In genomic region chr1:160161965-160162705, GRCh38 we compare ENCODE assay signal across 10 cellular contexts. TPM values are rescaled to one million over a fixed set of nuclear protein-coding genes. Genes with fewer than 3 reads are reported as not detected.
DNase-seq lines count a peak whose midpoint lies in the region; TF ChIP-seq lines count a peak whose summit lies in the region.
"Had no signal": no experiment of that assay in that cellular context is flagged by ENCODE, and none has a peak within 500 bp of the region (broad histone marks: within the 10 kb centered on the region; RNA-seq: fewer than 3 reads in every experiment).

No MANE protein-coding gene starts in this region.

- H3K9me3 Mint-ChIP-seq in nephron: no peaks in the 10 kb centered on the region
- H3K9me3 Mint-ChIP-seq in T-helper 2 cell treated with Interferon-gamma antibody and Interleukin-4, amounts not matched to agents 5 μg/mL and 100 μg/mL, for 36 hours: no peaks in the 10 kb centered on the region
- H3K9me3 Mint-ChIP-seq: stimulated activated naive CD8-positive, alpha-beta T cell treated with anti-CD3 and anti-CD28 coated beads, Interleukin-15, Interleukin-2, amounts not matched to agents 100 ng/mL and 50 ng/mL, for 24 hours had no signal

- H3K27me3 Mint-ChIP-seq in nephron (ENCODE audit: low read depth): peaks cover 11% of the 10 kb centered on the region
- peaks cover 20% of the 10 kb centered on the region for H3K27me3 Mint-ChIP-seq in T-helper 2 cell treated with Interferon-gamma antibody and Interleukin-4, amounts not matched to agents 5 μg/mL and 100 μg/mL, for 36 hours (ENCODE audit: low read depth)

- TF ChIP-seq CTCF in nephron (IDR thresholded peaks at IDR 0.05; ENCODE audit: unreplicated experiment in 3 of 3): peak in 2 of 3 experiments; percentile 34 to 38

- no peaks in the 10 kb centered on the region for H3K36me3 Mint-ChIP-seq in nephron (ENCODE audit: low read depth)
- no peaks in the 10 kb centered on the region for H3K36me3 Mint-ChIP-seq in T-helper 2 cell treated with Interferon-gamma antibody and Interleukin-4, amounts not matched to agents 5 μg/mL and 100 μg/mL, for 36 hours (ENCODE audit: low read depth)

- H3K4me1 Mint-ChIP-seq in nephron: peaks cover 22% of the 10 kb centered on the region
- peaks cover 13% of the 10 kb centered on the region for H3K4me1 Mint-ChIP-seq in T-helper 2 cell treated with Interferon-gamma antibody and Interleukin-4, amounts not matched to agents 5 μg/mL and 100 μg/mL, for 36 hours (ENCODE audit: low read depth)

- DNase-seq in ELF-1 (ENCODE audit: low read depth, low spot score): peak; percentile 70
- DNase-seq in LHCN-M2 (ENCODE audit: low read depth): peak; percentile 33
- peak; percentile 76 for DNase-seq in ecto neural progenitor cell (ENCODE audit: low spot score)
- no peak for DNase-seq in T-helper 2 cell treated with Interferon-gamma antibody and Interleukin-4, amounts not matched to agents 5 μg/mL and 100 μg/mL, for 36 hours (ENCODE audit: low spot score)
- no peak for DNase-seq in NCI-H187 treated with DMSO at 0.1 percent for 48 hours (lab: John Stamatoyannopoulos, UW)
- no peak for DNase-seq in stimulated activated CD4-positive, alpha-beta T cell treated with anti-CD3 and anti-CD28 coated beads, Interleukin-12 subunit alpha, Interleukin-12 subunit beta, amount 100 ng/mL, for 4 hours
- no peak for DNase-seq in NCI-H446 treated with DMSO at 0.1 percent for 48 hours (lab: John Stamatoyannopoulos, UW)
- DNase-seq: kidney had no signal

- no peak overlapping the region for H3K4me3 Mint-ChIP-seq in nephron
- H3K4me3 Mint-ChIP-seq in T-helper 2 cell treated with Interferon-gamma antibody and Interleukin-4, amounts not matched to agents 5 μg/mL and 100 μg/mL, for 36 hours: no peak overlapping the region
- H3K4me3 Mint-ChIP-seq: stimulated activated naive CD8-positive, alpha-beta T cell treated with anti-CD3 and anti-CD28 coated beads, Interleukin-15, Interleukin-2, amounts not matched to agents 100 ng/mL and 50 ng/mL, for 24 hours had no signal

- H3K27ac Mint-ChIP-seq in nephron: no peak overlapping the region
- H3K27ac Mint-ChIP-seq in T-helper 2 cell treated with Interferon-gamma antibody and Interleukin-4, amounts not matched to agents 5 μg/mL and 100 μg/mL, for 36 hours: no peak overlapping the region
- H3K27ac Mint-ChIP-seq: stimulated activated naive CD8-positive, alpha-beta T cell treated with anti-CD3 and anti-CD28 coated beads, Interleukin-15, Interleukin-2, amounts not matched to agents 100 ng/mL and 50 ng/mL, for 24 hours had no signal

RNA-seq across cellular contexts. Expression of gene ATP1A4, which starts 10.7 kb away (rescaled TPM):
- total RNA-seq in LHCN-M2 (2014; rRNA removed): not detected in 2 replicates
- not detected for polyA plus RNA-seq in LHCN-M2 (2012)

RNA-seq across cellular contexts. Expression of gene CASQ1, which starts 28.2 kb away (rescaled TPM):
- not detected in 2 replicates for total RNA-seq in LHCN-M2 (2014; rRNA removed)
- 0.15 TPM for polyA plus RNA-seq in LHCN-M2 (2012)

RNA-seq across cellular contexts. Expression of gene PEA15, which starts 43.0 kb away (rescaled TPM):
- total RNA-seq in LHCN-M2 (2014; rRNA removed): 150 and 200 TPM in 2 replicates
- polyA plus RNA-seq in LHCN-M2 (2012): 652 TPM

RNA-seq across cellular contexts. Expression of gene ATP1A2, which starts 46.6 kb away (rescaled TPM):
- 1.3 and 1.4 TPM in 2 replicates for total RNA-seq in LHCN-M2 (2014; rRNA removed)
- 1.00 TPM for polyA plus RNA-seq in LHCN-M2 (2012)

Comparison
In these comparisons a context has a peak if more than half of its experiments do, and no peak if none do; other contexts are left out.
1. DNase-seq: peak in ELF-1 (single experiment), LHCN-M2 (single experiment) and ecto neural progenitor cell (single experiment); none in T-helper 2 cell treated with Interferon-gamma antibody and Interleukin-4, amounts not matched to agents 5 μg/mL and 100 μg/mL, for 36 hours (single experiment), NCI-H187 treated with DMSO at 0.1 percent for 48 hours (single experiment), stimulated activated CD4-positive, alpha-beta T cell treated with anti-CD3 and anti-CD28 coated beads, Interleukin-12 subunit alpha, Interleukin-12 subunit beta, amount 100 ng/mL, for 4 hours (single experiment) and NCI-H446 treated with DMSO at 0.1 percent for 48 hours (single experiment).